ENCODE assay signal across 10 cellular contexts in the genomic region with DNA sequence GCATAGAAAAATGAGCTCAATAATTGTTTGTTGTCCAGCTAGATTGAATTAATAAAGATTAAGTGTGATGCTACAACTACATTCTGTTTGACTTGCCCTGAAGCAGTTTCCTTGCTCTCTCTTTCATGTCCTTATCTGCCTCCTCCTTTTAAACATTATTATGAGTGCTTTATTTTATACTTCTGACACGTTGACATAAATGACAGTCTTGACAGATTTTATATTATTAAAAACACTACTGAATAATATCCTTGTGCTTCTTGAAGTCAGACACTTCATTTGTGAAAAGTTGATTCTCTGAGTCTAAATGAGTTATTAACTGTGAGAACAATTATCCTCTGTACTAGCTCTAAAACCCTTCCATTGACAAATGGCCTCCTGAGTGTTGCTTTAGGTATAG.
"Had no signal": no experiment of that assay in that cellular context is flagged by ENCODE, and none has a peak within 500 bp of the region (broad histone marks: within the 10 kb centered on the region; RNA-seq: fewer than 3 reads in every experiment).

No MANE protein-coding gene starts in this region.

- DNase-seq: activated CD4-positive, alpha-beta memory T cell treated with anti-CD3 and anti-CD28 coated beads, Interleukin-2, amount 10 ng/mL, durations not matched to agents 7 days and 5 days; activated naive CD4-positive, alpha-beta T cell treated with Interleukin-2 at 50 U/mL for 16 hours; amygdala; mammary epithelial cell; T-helper 9 cell; trophoblast cell had no signal

- H3K4me3 ChIP-seq: skin epidermis had no signal

- H3K27ac Mint-ChIP-seq: activated CD4-positive, alpha-beta memory T cell treated with anti-CD3 and anti-CD28 coated beads, Interleukin-2, amount 10 ng/mL, durations not matched to agents 7 days and 5 days had no signal

- ATAC-seq: esophagus mucosa had no signal

- H3K27ac ChIP-seq: skin epidermis, VCaP had no signal

- H3K9me3 Mint-ChIP-seq: activated CD4-positive, alpha-beta memory T cell treated with anti-CD3 and anti-CD28 coated beads, Interleukin-2, amount 10 ng/mL, durations not matched to agents 7 days and 5 days; brain had no signal

- H3K27me3 Mint-ChIP-seq: activated CD4-positive, alpha-beta memory T cell treated with anti-CD3 and anti-CD28 coated beads, Interleukin-2, amount 10 ng/mL, durations not matched to agents 7 days and 5 days; brain had no signal

- H3K4me3 Mint-ChIP-seq: activated CD4-positive, alpha-beta memory T cell treated with anti-CD3 and anti-CD28 coated beads, Interleukin-2, amount 10 ng/mL, durations not matched to agents 7 days and 5 days; brain had no signal
